8 cellular contexts compared by ENCODE assay signal in genomic region chr18:47772374-47773248, GRCh38.
DNase-seq lines count a peak whose midpoint lies in the region; ATAC-seq, FAIRE-seq and TF ChIP-seq lines count a peak whose summit lies in the region.

No MANE protein-coding gene starts in this region.

- H3K27ac Mint-ChIP-seq in CD4-positive, CD25-positive, alpha-beta regulatory T cell = peak overlapping the region in 1 of 3 donors; percentile 53
- H3K27ac Mint-ChIP-seq in nephron = no peak overlapping the region

- TF ChIP-seq POLR2A in H54 (IDR thresholded peaks at IDR 0.05; ENCODE audit: low read depth, low read length) (no peak), upper lobe of left lung (IDR thresholded peaks at IDR 0.05) (no peak)

- WGBS in upper lobe of left lung, 2 donors = 54 to 55% methylated on average over 15 to 16 of the region's 16 CpGs

- DNase-seq in CD4-positive, CD25-positive, alpha-beta regulatory T cell = peak; percentile 26 to 43 (median 32)
- DNase-seq in H54 (ENCODE audit: insufficient read length, low spot score) (peak; percentile 52), NCI-H82 treated with DMSO at 0.1 percent for 48 hours (lab: John Stamatoyannopoulos, UW; ENCODE audit: unreplicated experiment) (peak; percentile 35), epithelial cell of prostate (ENCODE audit: low read depth, low spot score) (peak; percentile 20), upper lobe of left lung (peak; percentile 43 to 83)
- peak; percentile 86 for DNase-seq in activated CD8-positive, alpha-beta memory T cell treated with anti-CD3 and anti-CD28 coated beads for 24 hours

- peaks cover 0 to 4% (median 0%) of the 10 kb centered on the region in 7 donors for H3K9me3 Mint-ChIP-seq in CD4-positive, CD25-positive, alpha-beta regulatory T cell
- no peaks in the 10 kb centered on the region for H3K9me3 Mint-ChIP-seq in nephron

- no peak overlapping the region for H3K27ac ChIP-seq in CD4-positive, CD25-positive, alpha-beta regulatory T cell (ENCODE audit: insufficient read depth, low read length, poor library complexity, severe bottlenecking)
- no peak overlapping the region for H3K27ac ChIP-seq in epithelial cell of prostate
- no peak overlapping the region for H3K27ac ChIP-seq in upper lobe of left lung

- no peaks in the 10 kb centered on the region for H3K27me3 ChIP-seq in CD4-positive, CD25-positive, alpha-beta regulatory T cell (ENCODE audit: control insufficient read depth, insufficient read depth, low read length)
- no peaks in the 10 kb centered on the region for H3K27me3 ChIP-seq in upper lobe of left lung

- H3K9me3 ChIP-seq in CD4-positive, CD25-positive, alpha-beta regulatory T cell (ENCODE audit: control insufficient read depth in 2 of 2, low read length in 2 of 2) = no peaks in the 10 kb centered on the region
- no peaks in the 10 kb centered on the region for H3K9me3 ChIP-seq in upper lobe of left lung

- no peak overlapping the region for H3K4me3 ChIP-seq in CD4-positive, CD25-positive, alpha-beta regulatory T cell (ENCODE audit: low read depth, low read length)
- no peak overlapping the region for H3K4me3 ChIP-seq in upper lobe of left lung

- no peaks in the 10 kb centered on the region for H3K4me1 ChIP-seq in CD4-positive, CD25-positive, alpha-beta regulatory T cell (ENCODE audit: control insufficient read depth, insufficient read depth, low read length, poor library complexity, severe bottlenecking)
- peaks cover 0 to 6% (median 1%) of the 10 kb centered on the region in 4 donors for H3K4me1 ChIP-seq in upper lobe of left lung

- TF ChIP-seq EP300 in upper lobe of left lung (IDR thresholded peaks at IDR 0.05) = no peak

- peaks cover 0 to 4% (median 0%) of the 10 kb centered on the region in 4 donors for H3K4me1 Mint-ChIP-seq in CD4-positive, CD25-positive, alpha-beta regulatory T cell
- no peaks in the 10 kb centered on the region for H3K4me1 Mint-ChIP-seq in nephron

- H3K36me3 Mint-ChIP-seq in CD4-positive, CD25-positive, alpha-beta regulatory T cell = no peaks in the 10 kb centered on the region
- H3K36me3 Mint-ChIP-seq in nephron (ENCODE audit: low read depth) = no peaks in the 10 kb centered on the region

- TF ChIP-seq CTCF in nephron (IDR thresholded peaks at IDR 0.05; ENCODE audit: unreplicated experiment in 3 of 3) (peak in 2 of 3 experiments; percentile 32 to 36), upper lobe of left lung (IDR thresholded peaks at IDR 0.05) (peak; percentile 77 to 91 (median 86))

- FAIRE-seq in H54 (lab: Jason Lieb, UNC) = no peak

- H3K4me3 Mint-ChIP-seq in CD4-positive, CD25-positive, alpha-beta regulatory T cell = no peak overlapping the region
- no peak overlapping the region for H3K4me3 Mint-ChIP-seq in nephron

- peaks cover 13% of the 10 kb centered on the region for H3K27me3 Mint-ChIP-seq in CD4-positive, CD25-positive, alpha-beta regulatory T cell
- H3K27me3 Mint-ChIP-seq in nephron (ENCODE audit: low read depth) = peaks cover 9% of the 10 kb centered on the region

- ATAC-seq in CD4-positive, CD25-positive, alpha-beta regulatory T cell (ENCODE audit: low read depth in 2 of 2) = no peak
- ATAC-seq in upper lobe of left lung (ENCODE audit: low FRiP score in 2 of 2) (peak; percentile 77 to 92), GM18870 (IDR thresholded peaks at IDR 0.05; ENCODE audit: unreplicated experiment) (no peak)

- H3K36me3 ChIP-seq in CD4-positive, CD25-positive, alpha-beta regulatory T cell (ENCODE audit: control insufficient read depth, insufficient read depth, low read length) = no peaks in the 10 kb centered on the region
- no peaks in the 10 kb centered on the region for H3K36me3 ChIP-seq in upper lobe of left lung

Comparison
In these comparisons a context has a peak if more than half of its experiments do, and no peak if none do; other contexts are left out.
1. ATAC-seq: peak in upper lobe of left lung (2 of 2); none in CD4-positive, CD25-positive, alpha-beta regulatory T cell (0 of 2) and GM18870 (single experiment).
2. DNase-seq: peak in every context shown above with its lines; median percentile 86 in activated CD8-positive, alpha-beta memory T cell treated with anti-CD3 and anti-CD28 coated beads for 24 hours; 63 in upper lobe of left lung; 52 in H54; 35 in NCI-H82 treated with DMSO at 0.1 percent for 48 hours; 32 in CD4-positive, CD25-positive, alpha-beta regulatory T cell; 20 in epithelial cell of prostate.